Comparison of ENCODE assay signal across 8 cellular contexts in genomic region chr2:95022309-95023221, GRCh38. TPM values are rescaled to one million over a fixed set of nuclear protein-coding genes. Genes with fewer than 3 reads are reported as not detected.
DNase-seq lines count a peak whose midpoint lies in the region; ATAC-seq and TF ChIP-seq lines count a peak whose summit lies in the region.

No MANE protein-coding gene starts in this region.

- H3K9me3 ChIP-seq in liver (ENCODE audit: control insufficient read depth in 4 of 4, low read length in 3 of 4), result no peaks in the 10 kb centered on the region

- H3K27ac ChIP-seq in liver (ENCODE audit: low read depth in 1 of 2, low read length in 2 of 2), result no peak overlapping the region

- peaks cover 0 to 19% (median 10%) of the 10 kb centered on the region in 4 donors for H3K4me1 ChIP-seq in liver (ENCODE audit: control insufficient read depth in 4 of 4, insufficient read depth in 4 of 4, low read length in 3 of 4)

- WGBS in liver, result 25% methylated on average over 15 of the region's 15 CpGs

- DNase-seq in BJ (ENCODE audit: low read depth) (no peak), NCI-H2227 treated with DMSO at 0.1 percent for 48 hours (lab: John Stamatoyannopoulos, UW) (peak; percentile 29), cerebellum (ENCODE audit: low spot score) (peak; percentile 14)
- peak; percentile 92 for DNase-seq in activated CD4-positive, alpha-beta T cell treated with anti-CD3 and anti-CD28 coated beads for 36 hours
- DNase-seq in stimulated activated CD8-positive, alpha-beta memory T cell treated with anti-CD3 and anti-CD28 coated beads, Interleukin-15, amount 100 ng/mL, for 1 hour (ENCODE audit: low read depth), result peak; percentile 79

- intact Hi-C loops in activated CD4-positive, alpha-beta T cell treated with anti-CD3 and anti-CD28 coated beads for 36 hours (cut with DNase I, micrococcal nuclease), result loop anchor here (1.0 to 5.0 kb wide), 10 partner anchors 18 to 380 kb away; partner anchors contain the start of genes ZNF2 (in 2 of the 2), ZNF892 (in 2 of the 2) and FAHD2A (in 1 of the 2)

- no peak overlapping the region for H3K4me3 Mint-ChIP-seq in activated CD4-positive, alpha-beta T cell treated with anti-CD3 and anti-CD28 coated beads for 36 hours

- TF ChIP-seq CTCF in BJ (IDR thresholded peaks at IDR 0.05; ENCODE audit: insufficient read depth, low read depth, low read length) (peak; percentile 90), liver (IDR thresholded peaks at IDR 0.05; ENCODE audit: low read depth, low read length, missing input control) (peak; percentile 86)

- no peak overlapping the region for H3K9ac ChIP-seq in liver (ENCODE audit: low read depth in 1 of 2, low read length in 2 of 2)

- H3K36me3 Mint-ChIP-seq in activated CD4-positive, alpha-beta T cell treated with anti-CD3 and anti-CD28 coated beads for 36 hours (ENCODE audit: low read depth), result peaks cover 2% of the 10 kb centered on the region

- peak overlapping the region; percentile 13 for H3K27ac Mint-ChIP-seq in activated CD4-positive, alpha-beta T cell treated with anti-CD3 and anti-CD28 coated beads for 36 hours

- peak; percentile 88 for ATAC-seq in GM19023 (IDR thresholded peaks at IDR 0.05; ENCODE audit: unreplicated experiment)
- ATAC-seq in HG03135 (IDR thresholded peaks at IDR 0.05; ENCODE audit: unreplicated experiment), result peak; percentile 88
- ATAC-seq in activated CD4-positive, alpha-beta T cell treated with anti-CD3 and anti-CD28 coated beads for 36 hours, result peak; percentile 69

- POLR2A ChIA-PET in BJ (lab: Charles Lee), result no interaction called here
- POLR2A ChIA-PET in activated CD4-positive, alpha-beta T cell treated with anti-CD3 and anti-CD28 coated beads for 36 hours (lab: Charles Lee), result interaction anchor here (2.5 kb wide), 1 partner anchor 57 kb away, joined by 11 read pairs; no protein-coding TSS in a partner anchor

- H3K36me3 ChIP-seq in BJ (ENCODE audit: control insufficient read depth, insufficient read depth, low read length) (no peaks in the 10 kb centered on the region), liver (ENCODE audit: control insufficient read depth in 4 of 4, insufficient read depth in 3 of 4, low read depth in 1 of 4, low read length in 3 of 4) (no peaks in the 10 kb centered on the region)

- H3K27me3 ChIP-seq in BJ (ENCODE audit: control insufficient read depth, insufficient read depth, low read length) (peaks cover 25% of the 10 kb centered on the region), liver (ENCODE audit: control insufficient read depth in 4 of 4, insufficient read depth in 4 of 4, low read length in 3 of 4) (peaks cover 4 to 12% (median 6%) of the 10 kb centered on the region in 4 donors)

- H3K4me3 ChIP-seq in BJ (ENCODE audit: low read depth, low read length) (no peak overlapping the region), liver (ENCODE audit: low read depth in 1 of 3, low read length in 3 of 3) (no peak overlapping the region)

- CTCF ChIA-PET in BJ (lab: Yijun Ruan, JAX), result interaction anchor here (0.6 to 2.7 kb wide), 18 partner anchors 9 to 98 kb away, joined by 3 to 20 read pairs (median 4); no protein-coding TSS in a partner anchor
- CTCF ChIA-PET in activated CD4-positive, alpha-beta T cell treated with anti-CD3 and anti-CD28 coated beads for 36 hours (lab: Charles Lee), result interaction anchor here (0.6 to 9.8 kb wide), 29 partner anchors 9 to 1221 kb away, joined by 3 to 291 read pairs (median 4); partner anchors contain the start of gene MRPS5

- peak; percentile 74 to 81 for TF ChIP-seq RAD21 in liver (IDR thresholded peaks at IDR 0.05)

- H3K4me1 Mint-ChIP-seq in activated CD4-positive, alpha-beta T cell treated with anti-CD3 and anti-CD28 coated beads for 36 hours, result peaks cover 42% of the 10 kb centered on the region

- no peaks in the 10 kb centered on the region for H3K9me3 Mint-ChIP-seq in activated CD4-positive, alpha-beta T cell treated with anti-CD3 and anti-CD28 coated beads for 36 hours (ENCODE audit: low read depth)

- H3K27me3 Mint-ChIP-seq in activated CD4-positive, alpha-beta T cell treated with anti-CD3 and anti-CD28 coated beads for 36 hours, result no peaks in the 10 kb centered on the region

TF ChIP-seq in liver, 16 proteins besides CTCF, POLR2A, EP300 and RAD21:
- no peak for TF ChIP-seq JUND (IDR thresholded peaks at IDR 0.05)
- no peak for TF ChIP-seq RXRA (IDR thresholded peaks at IDR 0.05)
- TF ChIP-seq, protein P1, sequence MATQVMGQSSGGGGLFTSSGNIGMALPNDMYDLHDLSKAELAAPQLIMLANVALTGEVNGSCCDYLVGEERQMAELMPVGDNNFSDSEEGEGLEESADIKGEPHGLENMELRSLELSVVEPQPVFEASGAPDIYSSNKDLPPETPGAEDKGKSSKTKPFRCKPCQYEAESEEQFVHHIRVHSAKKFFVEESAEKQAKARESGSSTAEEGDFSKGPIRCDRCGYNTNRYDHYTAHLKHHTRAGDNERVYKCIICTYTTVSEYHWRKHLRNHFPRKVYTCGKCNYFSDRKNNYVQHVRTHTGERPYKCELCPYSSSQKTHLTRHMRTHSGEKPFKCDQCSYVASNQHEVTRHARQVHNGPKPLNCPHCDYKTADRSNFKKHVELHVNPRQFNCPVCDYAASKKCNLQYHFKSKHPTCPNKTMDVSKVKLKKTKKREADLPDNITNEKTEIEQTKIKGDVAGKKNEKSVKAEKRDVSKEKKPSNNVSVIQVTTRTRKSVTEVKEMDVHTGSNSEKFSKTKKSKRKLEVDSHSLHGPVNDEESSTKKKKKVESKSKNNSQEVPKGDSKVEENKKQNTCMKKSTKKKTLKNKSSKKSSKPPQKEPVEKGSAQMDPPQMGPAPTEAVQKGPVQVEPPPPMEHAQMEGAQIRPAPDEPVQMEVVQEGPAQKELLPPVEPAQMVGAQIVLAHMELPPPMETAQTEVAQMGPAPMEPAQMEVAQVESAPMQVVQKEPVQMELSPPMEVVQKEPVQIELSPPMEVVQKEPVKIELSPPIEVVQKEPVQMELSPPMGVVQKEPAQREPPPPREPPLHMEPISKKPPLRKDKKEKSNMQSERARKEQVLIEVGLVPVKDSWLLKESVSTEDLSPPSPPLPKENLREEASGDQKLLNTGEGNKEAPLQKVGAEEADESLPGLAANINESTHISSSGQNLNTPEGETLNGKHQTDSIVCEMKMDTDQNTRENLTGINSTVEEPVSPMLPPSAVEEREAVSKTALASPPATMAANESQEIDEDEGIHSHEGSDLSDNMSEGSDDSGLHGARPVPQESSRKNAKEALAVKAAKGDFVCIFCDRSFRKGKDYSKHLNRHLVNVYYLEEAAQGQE (IDR thresholded peaks at IDR 0.05), result no peak
- no peak for TF ChIP-seq HNF4A (conservative IDR thresholded peaks at IDR 0.05)

RNA-seq across cellular contexts. Expression of gene MAL, which starts 2.9 kb away (rescaled TPM):
- polyA plus RNA-seq in BJ (2011; rRNA removed) (not detected in 2 replicates), liver (under 1 TPM in 1 of 2 donors, not detected in 1; 0.51 TPM)
- not detected in 2 replicates for polyA minus RNA-seq in BJ (2011; rRNA and poly(A)+ RNA removed)
- total RNA-seq in activated CD4-positive, alpha-beta T cell treated with anti-CD3 and anti-CD28 coated beads for 36 hours, result 10 to 100 TPM; 35.4 to 43.3 TPM
- total RNA-seq in cerebellum (not detected), liver (not detected)

Comparison
In these comparisons a context has a peak if more than half of its experiments do, and no peak if none do; other contexts are left out.
1. RNA of gene MAL, which starts 2.9 kb away (total RNA-seq): 35.4 to 43.3 TPM in activated CD4-positive, alpha-beta T cell treated with anti-CD3 and anti-CD28 coated beads for 36 hours; not detected in liver and not detected in cerebellum (single experiment); every median in the first group is over 10 times any median in the second.
2. Peak in every context shown above with its lines, with median percentiles within 50 percentile points of each other: ATAC-seq.